In the genomic region with DNA sequence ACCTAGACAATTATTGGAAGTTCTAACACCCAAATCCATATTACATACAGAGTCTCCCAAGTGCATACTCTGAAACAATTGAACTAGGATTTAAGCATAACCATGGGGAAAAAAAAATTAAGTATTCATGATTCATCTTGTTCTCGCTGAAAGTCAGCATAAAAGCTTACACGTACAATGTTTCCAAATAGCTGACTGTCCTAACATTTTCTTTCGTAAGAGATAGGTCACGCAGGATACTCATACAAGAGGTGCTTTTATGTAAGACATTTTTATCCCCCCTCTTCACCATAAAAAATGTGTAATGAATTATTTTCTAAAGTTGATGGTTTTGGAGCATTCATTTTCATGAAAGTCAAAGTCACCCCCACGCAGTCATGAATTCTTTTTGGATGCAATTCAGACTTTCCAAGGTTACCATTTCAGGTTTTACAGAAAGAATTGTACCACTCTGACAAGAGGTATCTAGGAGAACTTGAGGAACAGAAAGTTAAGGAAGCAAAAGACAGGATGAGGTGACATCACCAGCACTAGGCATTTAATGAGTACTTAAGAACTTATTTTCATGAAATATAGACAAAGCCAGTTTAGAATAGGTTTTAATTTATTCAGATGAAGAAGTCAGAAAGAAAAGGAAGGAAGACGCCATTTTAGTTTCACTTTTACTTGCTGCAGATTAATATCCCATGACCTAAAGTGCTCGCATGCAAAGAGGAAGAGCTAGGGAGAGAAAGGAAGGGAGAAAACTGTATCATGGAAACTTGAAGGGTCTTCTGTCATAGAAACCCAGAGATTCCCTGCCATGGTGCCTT, we compare ENCODE assay signal across 8 cellular contexts. TPM values are rescaled to one million over a fixed set of nuclear protein-coding genes. Genes with fewer than 3 reads are reported as not detected.
DNase-seq lines count a peak whose midpoint lies in the region.

No MANE protein-coding gene starts in this region.

- DNase-seq in activated CD4-positive, alpha-beta T cell treated with anti-CD3 and anti-CD28 coated beads, Interleukin-2, amount 10 ng/mL, durations not matched to agents 24 days and 14 days, result no peak
- no peak for DNase-seq in activated CD4-positive, alpha-beta T cell treated with anti-CD3 and anti-CD28 coated beads, Interleukin-2, amount 50 U/mL, for 48 hours
- DNase-seq in KBM-7, result peak; percentile 65
- DNase-seq in astrocyte of the hippocampus (ENCODE audit: low read depth, low spot score), result peak; percentile 11
- DNase-seq in lung microvascular endothelial cell (ENCODE audit: low read depth in 2 of 2), result peak; percentile 32 to 56
- DNase-seq in SW 1271 (lab: John Stamatoyannopoulos, UW), result no peak
- no peak for DNase-seq in C1 segment of cervical spinal cord (lab: John Stamatoyannopoulos, UW)
- no peak for DNase-seq in activated effector memory CD4-positive, alpha-beta T cell treated with anti-CD3 and anti-CD28 coated beads, Interleukin-2, amount 50 U/mL, for 16 hours

- peaks cover 7% of the 10 kb centered on the region for H3K4me1 Mint-ChIP-seq in activated CD4-positive, alpha-beta T cell treated with anti-CD3 and anti-CD28 coated beads, Interleukin-2, amount 10 ng/mL, durations not matched to agents 24 days and 14 days

- in situ Hi-C loops in KBM-7 (cut with MboI; ENCODE audit: low pct_unique_long_range_greater_than_20kb, low sequenced_read_pairs), result no loop called here

- peaks cover 5% of the 10 kb centered on the region for H3K27me3 Mint-ChIP-seq in activated CD4-positive, alpha-beta T cell treated with anti-CD3 and anti-CD28 coated beads, Interleukin-2, amount 10 ng/mL, durations not matched to agents 24 days and 14 days

- intact Hi-C loops in activated CD4-positive, alpha-beta T cell treated with anti-CD3 and anti-CD28 coated beads, Interleukin-2, amount 10 ng/mL, durations not matched to agents 24 days and 14 days (cut with micrococcal nuclease), result no loop called here

- H3K9me3 Mint-ChIP-seq in activated CD4-positive, alpha-beta T cell treated with anti-CD3 and anti-CD28 coated beads, Interleukin-2, amount 10 ng/mL, durations not matched to agents 24 days and 14 days, result no peaks in the 10 kb centered on the region

- no peaks in the 10 kb centered on the region for H3K36me3 Mint-ChIP-seq in activated CD4-positive, alpha-beta T cell treated with anti-CD3 and anti-CD28 coated beads, Interleukin-2, amount 10 ng/mL, durations not matched to agents 24 days and 14 days (ENCODE audit: low read depth)

- H3K4me3 Mint-ChIP-seq in activated CD4-positive, alpha-beta T cell treated with anti-CD3 and anti-CD28 coated beads, Interleukin-2, amount 10 ng/mL, durations not matched to agents 24 days and 14 days, result peak overlapping the region; percentile 76

- H3K27ac Mint-ChIP-seq in activated CD4-positive, alpha-beta T cell treated with anti-CD3 and anti-CD28 coated beads, Interleukin-2, amount 10 ng/mL, durations not matched to agents 24 days and 14 days, result no peak overlapping the region

RNA-seq across cellular contexts. Expression of gene TMEM26, which starts 55.8 kb away (rescaled TPM):
- total RNA-seq in activated CD4-positive, alpha-beta T cell treated with anti-CD3 and anti-CD28 coated beads, Interleukin-2, amount 10 ng/mL, durations not matched to agents 24 days and 14 days, result not detected in 2 replicates
- under 0.01 TPM in 1 of 2 replicates, not detected in the other for total RNA-seq in lung microvascular endothelial cell

Comparison
In these comparisons a context has a peak if more than half of its experiments do, and no peak if none do; other contexts are left out.
1. DNase-seq: peak in KBM-7 (single experiment), astrocyte of the hippocampus (single experiment) and lung microvascular endothelial cell (2 of 2); none in activated CD4-positive, alpha-beta T cell treated with anti-CD3 and anti-CD28 coated beads, Interleukin-2, amount 10 ng/mL, durations not matched to agents 24 days and 14 days (single experiment), activated CD4-positive, alpha-beta T cell treated with anti-CD3 and anti-CD28 coated beads, Interleukin-2, amount 50 U/mL, for 48 hours (0 of 2), SW 1271 (0 of 2), C1 segment of cervical spinal cord (0 of 14) and activated effector memory CD4-positive, alpha-beta T cell treated with anti-CD3 and anti-CD28 coated beads, Interleukin-2, amount 50 U/mL, for 16 hours (single experiment).